Comparison of ENCODE assay signal across 9 cellular contexts in the genomic region with DNA sequence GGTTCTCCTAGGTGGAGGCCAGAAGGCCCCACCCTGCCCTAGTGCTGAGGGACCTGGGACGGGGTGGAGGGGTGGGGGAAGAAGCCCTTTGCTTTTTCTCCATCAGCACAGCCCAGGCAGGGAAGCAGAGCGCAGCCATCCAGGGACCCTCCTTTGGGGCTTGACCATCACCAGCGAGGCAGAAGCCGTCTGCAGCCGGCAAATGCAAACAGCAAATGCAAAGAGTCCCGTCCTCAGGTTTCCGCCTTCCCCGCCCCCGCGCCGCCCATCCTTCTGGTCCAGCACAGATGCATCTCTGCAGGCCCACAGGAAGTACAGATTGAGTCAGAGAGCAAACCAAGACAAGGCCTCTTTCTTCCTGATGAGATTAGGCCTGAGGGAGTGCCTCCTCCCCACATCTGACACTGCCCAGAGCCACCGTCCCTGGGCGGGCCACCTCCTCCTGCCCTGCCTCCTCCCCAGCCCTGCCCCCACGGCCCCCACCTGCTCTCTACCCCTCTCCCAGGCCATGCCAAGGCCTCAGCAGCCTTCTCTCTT. TPM values are rescaled to one million over a fixed set of nuclear protein-coding genes. Genes with fewer than 3 reads are reported as not detected.
DNase-seq lines count a peak whose midpoint lies in the region; ATAC-seq and TF ChIP-seq lines count a peak whose summit lies in the region.
"Had no signal": no experiment of that assay in that cellular context is flagged by ENCODE, and none has a peak within 500 bp of the region (broad histone marks: within the 10 kb centered on the region; RNA-seq: fewer than 3 reads in every experiment).

No MANE protein-coding gene starts in this region.

- DNase-seq in GM03348 (ENCODE audit: low spot score) (peak; percentile 57), fibroblast of villous mesenchyme (ENCODE audit: low read depth) (peak; percentile 17), DMS 273 (lab: John Stamatoyannopoulos, UW; ENCODE audit: unreplicated experiment) (no peak), NCI-H2107 (lab: John Stamatoyannopoulos, UW) (no peak)
- DNase-seq in activated CD4-positive, alpha-beta T cell treated with anti-CD3 and anti-CD28 coated beads for 48 hours = peak; percentile 40
- peak; percentile 10 for DNase-seq in stimulated activated CD8-positive, alpha-beta memory T cell treated with anti-CD3 and anti-CD28 coated beads, Interleukin-12 subunit alpha, Interleukin-12 subunit beta, amount 100 ng/mL, for 4 hours (ENCODE audit: low read depth)

- no peak overlapping the region for H3K4me3 ChIP-seq in fibroblast of villous mesenchyme (ENCODE audit: low read depth, low read length)
- H3K4me3 ChIP-seq: thoracic aorta had no signal

- TF ChIP-seq CTCF in fibroblast of villous mesenchyme (IDR thresholded peaks at IDR 0.05; ENCODE audit: insufficient read depth, low read depth, low read length) = no peak

- ATAC-seq in GM21381 (IDR thresholded peaks at IDR 0.05; ENCODE audit: unreplicated experiment) (peak; percentile 98), HG03521 (IDR thresholded peaks at IDR 0.05; ENCODE audit: unreplicated experiment) (peak; percentile 95)

RNA-seq across cellular contexts. Expression of gene CORO2A, which starts 23.4 kb away (rescaled TPM):
- 0.32 and 2.2 TPM in 2 replicates for total RNA-seq in fibroblast of villous mesenchyme

RNA-seq across cellular contexts. Expression of gene TRIM14, which starts 50.0 kb away (rescaled TPM):
- 9.3 and 13.4 TPM in 2 replicates for total RNA-seq in fibroblast of villous mesenchyme

Comparison
In these comparisons a context has a peak if more than half of its experiments do, and no peak if none do; other contexts are left out.
1. DNase-seq: peak in GM03348 (single experiment), activated CD4-positive, alpha-beta T cell treated with anti-CD3 and anti-CD28 coated beads for 48 hours (single experiment), fibroblast of villous mesenchyme (single experiment) and stimulated activated CD8-positive, alpha-beta memory T cell treated with anti-CD3 and anti-CD28 coated beads, Interleukin-12 subunit alpha, Interleukin-12 subunit beta, amount 100 ng/mL, for 4 hours (single experiment); none in DMS 273 (single experiment) and NCI-H2107 (single experiment).